In genomic region chr19:52028027-52028779, GRCh38 we compare ENCODE assay signal across 1 cellular context.
TF ChIP-seq lines count a peak whose summit lies in the region.

Gene ZNF614 (minus strand): TSS chr19:52028379. CDS start chr19:52025745, 2,634 bp downstream.

TF ChIP-seq in SK-N-SH, 30 proteins besides CTCF, POLR2A, EP300 and RAD21 (continued from another document):
- TF ChIP-seq ZBTB33 (IDR thresholded peaks at IDR 0.05; ENCODE audit: borderline replicate concordance, low read depth) (peak; percentile 98), CHD2 (IDR thresholded peaks at IDR 0.05; ENCODE audit: low read length, partially characterized antibody) (peak; percentile 99), YY1 (IDR thresholded peaks at IDR 0.05; ENCODE audit: low read depth) (peak; percentile 99), RCOR1 (IDR thresholded peaks at IDR 0.05; ENCODE audit: low read length) (no peak), MAX (IDR thresholded peaks at IDR 0.05; ENCODE audit: low read depth) (peak; percentile 72; the same call in 1 of the 2 replicates), GATA2 (CRISPR knock-in tag; IDR thresholded peaks at IDR 0.05) (no peak), SMC3 (IDR thresholded peaks at IDR 0.05; ENCODE audit: low read depth, low read length) (no peak), PBX3 (IDR thresholded peaks at IDR 0.05) (no peak), JUND (IDR thresholded peaks at IDR 0.05) (no peak), ELF1 (IDR thresholded peaks at IDR 0.05) (peak; percentile 57; the same call in 1 of the 2 replicates), NFIC (IDR thresholded peaks at IDR 0.05; ENCODE audit: borderline replicate concordance) (no peak), RFX5 (IDR thresholded peaks at IDR 0.05; ENCODE audit: low read length) (no peak), POLR2AphosphoS5 (IDR thresholded peaks at IDR 0.05; ENCODE audit: low read depth, low read length) (peak; percentile 91)
